ENCODE assay signal across 1 cellular context in the genomic region with DNA sequence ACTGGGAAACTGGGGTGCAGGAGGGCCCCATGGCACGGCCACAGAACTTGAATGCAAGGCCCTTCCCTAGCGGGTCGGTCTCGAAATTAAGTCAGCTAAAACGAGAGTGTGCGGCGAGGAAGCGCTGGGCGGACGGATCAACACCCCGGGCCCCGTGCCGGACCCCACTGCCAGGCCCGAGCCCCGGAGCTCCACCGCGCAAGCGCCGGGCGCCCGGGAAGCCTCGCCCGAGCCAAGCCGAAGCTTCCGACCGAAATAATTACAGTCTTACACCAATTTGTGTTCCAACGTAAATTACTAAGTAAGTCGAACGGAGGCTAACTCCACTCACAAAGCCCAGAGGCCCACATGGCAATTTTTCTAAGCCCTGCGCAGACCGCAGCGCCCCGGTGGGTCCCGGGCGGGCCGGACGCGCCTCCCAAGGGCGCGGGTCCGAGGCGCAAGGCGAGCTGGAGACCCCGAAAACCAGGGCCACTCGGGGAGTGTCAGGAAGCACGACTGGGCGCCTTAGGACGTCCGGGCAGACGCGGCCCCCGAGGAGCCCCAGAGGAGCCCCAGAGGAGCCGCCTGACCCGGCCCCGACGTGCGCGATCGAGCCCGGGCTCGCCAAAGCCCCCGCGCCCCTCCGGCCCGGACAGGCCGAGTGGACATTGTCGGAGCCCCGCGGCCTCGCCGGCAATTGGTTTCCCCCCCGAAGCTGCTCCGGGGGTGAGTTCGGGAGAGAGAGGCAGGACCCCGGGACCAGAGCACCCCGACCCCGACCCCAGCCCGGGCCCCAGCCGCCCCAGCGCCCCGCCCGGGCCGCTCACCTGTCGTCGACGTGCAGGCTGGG.
TF ChIP-seq lines count a peak whose summit lies in the region.

No MANE protein-coding gene starts in this region.

TF ChIP-seq in GM23338, 12 proteins besides CTCF, POLR2A, EP300 and RAD21 (continued from another document):
- TF ChIP-seq, protein P1, sequence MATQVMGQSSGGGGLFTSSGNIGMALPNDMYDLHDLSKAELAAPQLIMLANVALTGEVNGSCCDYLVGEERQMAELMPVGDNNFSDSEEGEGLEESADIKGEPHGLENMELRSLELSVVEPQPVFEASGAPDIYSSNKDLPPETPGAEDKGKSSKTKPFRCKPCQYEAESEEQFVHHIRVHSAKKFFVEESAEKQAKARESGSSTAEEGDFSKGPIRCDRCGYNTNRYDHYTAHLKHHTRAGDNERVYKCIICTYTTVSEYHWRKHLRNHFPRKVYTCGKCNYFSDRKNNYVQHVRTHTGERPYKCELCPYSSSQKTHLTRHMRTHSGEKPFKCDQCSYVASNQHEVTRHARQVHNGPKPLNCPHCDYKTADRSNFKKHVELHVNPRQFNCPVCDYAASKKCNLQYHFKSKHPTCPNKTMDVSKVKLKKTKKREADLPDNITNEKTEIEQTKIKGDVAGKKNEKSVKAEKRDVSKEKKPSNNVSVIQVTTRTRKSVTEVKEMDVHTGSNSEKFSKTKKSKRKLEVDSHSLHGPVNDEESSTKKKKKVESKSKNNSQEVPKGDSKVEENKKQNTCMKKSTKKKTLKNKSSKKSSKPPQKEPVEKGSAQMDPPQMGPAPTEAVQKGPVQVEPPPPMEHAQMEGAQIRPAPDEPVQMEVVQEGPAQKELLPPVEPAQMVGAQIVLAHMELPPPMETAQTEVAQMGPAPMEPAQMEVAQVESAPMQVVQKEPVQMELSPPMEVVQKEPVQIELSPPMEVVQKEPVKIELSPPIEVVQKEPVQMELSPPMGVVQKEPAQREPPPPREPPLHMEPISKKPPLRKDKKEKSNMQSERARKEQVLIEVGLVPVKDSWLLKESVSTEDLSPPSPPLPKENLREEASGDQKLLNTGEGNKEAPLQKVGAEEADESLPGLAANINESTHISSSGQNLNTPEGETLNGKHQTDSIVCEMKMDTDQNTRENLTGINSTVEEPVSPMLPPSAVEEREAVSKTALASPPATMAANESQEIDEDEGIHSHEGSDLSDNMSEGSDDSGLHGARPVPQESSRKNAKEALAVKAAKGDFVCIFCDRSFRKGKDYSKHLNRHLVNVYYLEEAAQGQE (IDR thresholded peaks at IDR 0.05; ENCODE audit: unreplicated experiment) = no peak
- TF ChIP-seq JUNB (IDR thresholded peaks at IDR 0.05; ENCODE audit: unreplicated experiment) (no peak), EZH2 (IDR thresholded peaks at IDR 0.05; ENCODE audit: low read depth, unreplicated experiment) (peak; percentile 45), NANOG (IDR thresholded peaks at IDR 0.05; ENCODE audit: borderline replicate concordance) (no peak), ZNF114 (CRISPR knock-in tag; IDR thresholded peaks at IDR 0.05) (no peak)
